In genomic region chr18:70073442-70073841, GRCh38 we compare ENCODE assay signal across 9 cellular contexts.
"Had no signal": no experiment of that assay in that cellular context is flagged by ENCODE, and none has a peak within 500 bp of the region (broad histone marks: within the 10 kb centered on the region; RNA-seq: fewer than 3 reads in every experiment).

No MANE protein-coding gene starts in this region.

- FAIRE-seq: HepG2 had no signal

- H3K27me3 Mint-ChIP-seq: IgD-negative memory B cell had no signal

- H3K9ac ChIP-seq: GM23248 had no signal

- H3K4me1 Mint-ChIP-seq: IgD-negative memory B cell had no signal

- H3K27ac Mint-ChIP-seq: HFFc6, IgD-negative memory B cell had no signal

- ATAC-seq: HCT116 had no signal

- DNase-seq: GOT3, H7 had no signal

- H3K4me3 Mint-ChIP-seq: HFFc6, IgD-negative memory B cell had no signal

- H3K27ac ChIP-seq: GM23248, HL-60 had no signal

- H2AFZ ChIP-seq: GM23248 had no signal

- H3K4me3 ChIP-seq: GM23248, HAP-1 had no signal

- H3K9me3 ChIP-seq: HAP-1 had no signal

- H3K9me3 Mint-ChIP-seq: HFFc6, IgD-negative memory B cell had no signal

- H3K36me3 ChIP-seq: HAP-1 had no signal

- H3K4me1 ChIP-seq: HAP-1 had no signal
